18 cellular contexts compared by ENCODE assay signal in genomic region chr12:82862069-82862841, GRCh38.
DNase-seq lines count a peak whose midpoint lies in the region; ATAC-seq and TF ChIP-seq lines count a peak whose summit lies in the region.
"Had no signal": no experiment of that assay in that cellular context is flagged by ENCODE, and none has a peak within 500 bp of the region (broad histone marks: within the 10 kb centered on the region; RNA-seq: fewer than 3 reads in every experiment).

No MANE protein-coding gene starts in this region.

- H4K20me1 ChIP-seq in Loucy (ENCODE audit: insufficient read depth, low read length, poor library complexity, severe bottlenecking) = no peaks in the 10 kb centered on the region
- H4K20me1 ChIP-seq in GM23338 (replicated peaks; ENCODE audit: insufficient read depth) = no peaks in the 10 kb centered on the region; the same call in 1 of the 2 replicates

- H3K4me3 ChIP-seq in Loucy (ENCODE audit: low read length, poor library complexity, severe bottlenecking) (no peak overlapping the region), dorsolateral prefrontal cortex (no peak overlapping the region), GM23338 (no peak overlapping the region)
- H3K4me3 ChIP-seq: upper lobe of right lung had no signal

- peaks cover 4% of the 10 kb centered on the region for H3K9me3 Mint-ChIP-seq in natural killer cell treated with Interleukin-12 subunit alpha and Interleukin-12 subunit beta and Interleukin-15 and Interleukin-18, amount 100 ng/mL, for 72 hours
- H3K9me3 Mint-ChIP-seq in GM23338 = no peaks in the 10 kb centered on the region

- DNase-seq in EH (ENCODE audit: low read depth) (peak; percentile 59), dorsolateral prefrontal cortex (no peak), non-pigmented ciliary epithelial cell (ENCODE audit: low read depth) (peak; percentile 35), SIG-M5 (lab: John Stamatoyannopoulos, UW) (no peak), cerebellar nuclear complex (lab: John Stamatoyannopoulos, UW) (no peak), GM23338 (ENCODE audit: low spot score) (no peak)
- DNase-seq in natural killer cell treated with Interleukin-12 subunit alpha and Interleukin-12 subunit beta and Interleukin-15 and Interleukin-18, amount 100 ng/mL, for 72 hours (ENCODE audit: low spot score) = no peak
- DNase-seq: activated CD8-positive, alpha-beta T cell treated with anti-CD3 and anti-CD28 coated beads for 36 hours; activated naive CD8-positive, alpha-beta T cell treated with anti-CD3 and anti-CD28 coated beads, Interleukin-2, amount 10 ng/mL, durations not matched to agents 7 days and 5 days; activated T-cell treated with anti-CD3 and anti-CD28 coated beads, Interleukin-2, amount 50 U/mL, for 72 hours; caudate nucleus; COR-L47; mammary epithelial cell; naive thymus-derived CD8-positive, alpha-beta T cell; NCI-H774; stimulated activated naive CD4-positive, alpha-beta T cell; upper lobe of right lung had no signal

- H3K27me3 Mint-ChIP-seq in natural killer cell treated with Interleukin-12 subunit alpha and Interleukin-12 subunit beta and Interleukin-15 and Interleukin-18, amount 100 ng/mL, for 72 hours = no peaks in the 10 kb centered on the region
- H3K27me3 Mint-ChIP-seq in GM23338 (ENCODE audit: insufficient read depth, low read depth, poor library complexity) = no peaks in the 10 kb centered on the region
- H3K27me3 Mint-ChIP-seq: activated CD8-positive, alpha-beta T cell treated with anti-CD3 and anti-CD28 coated beads for 36 hours; naive thymus-derived CD8-positive, alpha-beta T cell had no signal

- H2AFZ ChIP-seq in Loucy (ENCODE audit: low read length) (no peak overlapping the region), GM23338 (no peak overlapping the region)

- H3K79me2 ChIP-seq in Loucy (ENCODE audit: insufficient read depth, low read length) = no peaks in the 10 kb centered on the region
- H3K79me2 ChIP-seq in GM23338 (replicated peaks; ENCODE audit: insufficient read depth) = no peaks in the 10 kb centered on the region

- H3K4me2 ChIP-seq in Loucy (ENCODE audit: low read depth, low read length, poor library complexity, severe bottlenecking) (peak overlapping the region; percentile 26), GM23338 (no peak overlapping the region)

- no peaks in the 10 kb centered on the region for H3K27me3 ChIP-seq in Loucy (ENCODE audit: insufficient read depth, low read length, poor library complexity, severe bottlenecking)
- H3K27me3 ChIP-seq in dorsolateral prefrontal cortex = no peaks in the 10 kb centered on the region
- H3K27me3 ChIP-seq in GM23338 (ENCODE audit: insufficient read depth) = no peaks in the 10 kb centered on the region
- H3K27me3 ChIP-seq: upper lobe of right lung had no signal

- H3K9me2 ChIP-seq in Loucy (replicated peaks; ENCODE audit: low read depth, low read length) (no peaks in the 10 kb centered on the region), GM23338 (ENCODE audit: insufficient read depth) (no peaks in the 10 kb centered on the region)

- no peaks in the 10 kb centered on the region for H3K36me3 ChIP-seq in Loucy (ENCODE audit: insufficient read depth, low read length)
- no peaks in the 10 kb centered on the region for H3K36me3 ChIP-seq in GM23338 (ENCODE audit: insufficient read depth)
- H3K36me3 ChIP-seq: upper lobe of right lung had no signal

- peaks cover 5% of the 10 kb centered on the region for H3K36me3 Mint-ChIP-seq in natural killer cell treated with Interleukin-12 subunit alpha and Interleukin-12 subunit beta and Interleukin-15 and Interleukin-18, amount 100 ng/mL, for 72 hours
- H3K36me3 Mint-ChIP-seq in GM23338 (ENCODE audit: low read depth) = no peaks in the 10 kb centered on the region

- intact Hi-C loops in dorsolateral prefrontal cortex (cut with DNase I) = no loop called here

- H3K4me1 ChIP-seq in Loucy (ENCODE audit: insufficient read depth, low read length, poor library complexity, severe bottlenecking) (peaks cover 15% of the 10 kb centered on the region), GM23338 (ENCODE audit: insufficient read depth) (peaks cover 19% of the 10 kb centered on the region)
- H3K4me1 ChIP-seq: upper lobe of right lung had no signal

- no peak for ATAC-seq in natural killer cell treated with Interleukin-12 subunit alpha and Interleukin-12 subunit beta and Interleukin-15 and Interleukin-18, amount 100 ng/mL, for 72 hours
- no peak for ATAC-seq in GM23338
- ATAC-seq: activated CD8-positive, alpha-beta T cell treated with anti-CD3 and anti-CD28 coated beads for 36 hours; activated T-cell treated with anti-CD3 and anti-CD28 coated beads, Interleukin-2, amount 50 U/mL, for 72 hours; naive thymus-derived CD8-positive, alpha-beta T cell; upper lobe of right lung had no signal

- H3K27ac ChIP-seq in dorsolateral prefrontal cortex (peak overlapping the region in 36 of 59 donors; percentile 0 to 77 (median 42)), GM23338 (ENCODE audit: low read depth) (no peak overlapping the region)
- H3K27ac ChIP-seq: upper lobe of right lung had no signal

- H3K9ac ChIP-seq in Loucy (ENCODE audit: low read depth, low read length, poor library complexity, severe bottlenecking) = no peak overlapping the region

- H3F3A ChIP-seq in Loucy (ENCODE audit: low read depth) (no peaks in the 10 kb centered on the region), GM23338 (replicated peaks; ENCODE audit: low read depth) (no peaks in the 10 kb centered on the region)

- H3K4me3 Mint-ChIP-seq in natural killer cell treated with Interleukin-12 subunit alpha and Interleukin-12 subunit beta and Interleukin-15 and Interleukin-18, amount 100 ng/mL, for 72 hours = no peak overlapping the region
- no peak overlapping the region for H3K4me3 Mint-ChIP-seq in GM23338
- H3K4me3 Mint-ChIP-seq: activated CD8-positive, alpha-beta T cell treated with anti-CD3 and anti-CD28 coated beads for 36 hours; activated naive CD8-positive, alpha-beta T cell treated with anti-CD3 and anti-CD28 coated beads, Interleukin-2, amount 10 ng/mL, durations not matched to agents 7 days and 5 days; activated T-cell treated with anti-CD3 and anti-CD28 coated beads, Interleukin-2, amount 50 U/mL, for 72 hours; naive thymus-derived CD8-positive, alpha-beta T cell had no signal

- TF ChIP-seq CTCF in Loucy (conservative IDR thresholded peaks at IDR 0.05; ENCODE audit: low read length) (no peak), dorsolateral prefrontal cortex (IDR thresholded peaks at IDR 0.05 in 54 of 56, conservative IDR thresholded peaks at IDR 0.05 in 2 of 56; ENCODE audit: low read depth in 1 of 56, partially characterized antibody in 56 of 56) (no peak), GM23338 (conservative IDR thresholded peaks at IDR 0.05; ENCODE audit: low read depth in 2 of 2) (no peak)

- H3K27ac Mint-ChIP-seq in natural killer cell treated with Interleukin-12 subunit alpha and Interleukin-12 subunit beta and Interleukin-15 and Interleukin-18, amount 100 ng/mL, for 72 hours = no peak overlapping the region
- no peak overlapping the region for H3K27ac Mint-ChIP-seq in GM23338
- H3K27ac Mint-ChIP-seq: activated CD8-positive, alpha-beta T cell treated with anti-CD3 and anti-CD28 coated beads for 36 hours; activated naive CD8-positive, alpha-beta T cell treated with anti-CD3 and anti-CD28 coated beads, Interleukin-2, amount 10 ng/mL, durations not matched to agents 7 days and 5 days; activated T-cell treated with anti-CD3 and anti-CD28 coated beads, Interleukin-2, amount 50 U/mL, for 72 hours; naive thymus-derived CD8-positive, alpha-beta T cell had no signal

- no peaks in the 10 kb centered on the region for H3K4me1 Mint-ChIP-seq in natural killer cell treated with Interleukin-12 subunit alpha and Interleukin-12 subunit beta and Interleukin-15 and Interleukin-18, amount 100 ng/mL, for 72 hours (ENCODE audit: low read depth in 2 of 2)
- H3K4me1 Mint-ChIP-seq in GM23338 = peaks cover 26% of the 10 kb centered on the region
- H3K4me1 Mint-ChIP-seq: activated naive CD8-positive, alpha-beta T cell treated with anti-CD3 and anti-CD28 coated beads, Interleukin-2, amount 10 ng/mL, durations not matched to agents 7 days and 5 days had no signal

- H3K9me3 ChIP-seq in Loucy (ENCODE audit: insufficient read depth, low read depth, low read length) = no peaks in the 10 kb centered on the region
- H3K9me3 ChIP-seq: upper lobe of right lung had no signal

TF ChIP-seq in GM23338, 12 proteins besides CTCF, POLR2A, EP300 and RAD21 (continues in another document):
- TF ChIP-seq REST (IDR thresholded peaks at IDR 0.05; ENCODE audit: unreplicated experiment) (no peak), ETS1 (IDR thresholded peaks at IDR 0.05) (no peak), POLR2AphosphoS5 (IDR thresholded peaks at IDR 0.05; ENCODE audit: low read depth) (no peak)

Comparison
In these comparisons a context has a peak if more than half of its experiments do, and no peak if none do; other contexts are left out.
1. DNase-seq: peak in EH (single experiment) and non-pigmented ciliary epithelial cell (single experiment); none in dorsolateral prefrontal cortex (0 of 10), SIG-M5 (single experiment), cerebellar nuclear complex (0 of 2), natural killer cell treated with Interleukin-12 subunit alpha and Interleukin-12 subunit beta and Interleukin-15 and Interleukin-18, amount 100 ng/mL, for 72 hours (single experiment) and GM23338 (single experiment).